8 cellular contexts compared by ENCODE assay signal in the genomic region with DNA sequence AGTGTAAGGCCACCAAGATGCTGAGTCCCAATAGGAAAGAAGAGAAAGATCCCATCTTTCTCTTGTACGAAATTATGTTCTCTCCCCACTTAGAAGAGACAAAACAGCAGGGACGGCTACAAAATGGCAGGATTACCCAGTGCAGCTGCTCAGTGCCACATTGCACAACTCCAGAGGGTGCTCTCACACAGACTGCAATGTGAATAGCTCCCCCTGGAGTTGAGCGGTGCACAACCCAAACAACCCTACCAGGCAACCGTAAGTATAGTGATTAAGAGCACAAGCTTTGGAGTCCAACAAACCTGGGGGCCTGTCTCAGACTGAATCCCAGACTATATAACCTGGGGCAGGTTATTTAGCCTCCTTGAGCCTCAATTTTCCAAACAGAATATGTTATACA. TPM values are rescaled to one million over a fixed set of nuclear protein-coding genes. Genes with fewer than 3 reads are reported as not detected.
DNase-seq lines count a peak whose midpoint lies in the region; ATAC-seq and TF ChIP-seq lines count a peak whose summit lies in the region.

No MANE protein-coding gene starts in this region.

- peaks cover 17 to 18% of the 10 kb centered on the region in 2 donors for H3K4me1 ChIP-seq in gastrocnemius medialis

- H3K9me3 ChIP-seq in gastrocnemius medialis: no peaks in the 10 kb centered on the region

- peak overlapping the region; percentile 91 for H3K4me3 Mint-ChIP-seq in activated CD8-positive, alpha-beta T cell treated with anti-CD3 and anti-CD28 coated beads, Interleukin-2, amount 10 ng/mL, durations not matched to agents 7 days and 5 days

- peaks cover 16% of the 10 kb centered on the region for H3K9me3 Mint-ChIP-seq in activated CD8-positive, alpha-beta T cell treated with anti-CD3 and anti-CD28 coated beads, Interleukin-2, amount 10 ng/mL, durations not matched to agents 7 days and 5 days (ENCODE audit: insufficient read depth)

- peak overlapping the region; percentile 96 for H3K27ac Mint-ChIP-seq in activated CD8-positive, alpha-beta T cell treated with anti-CD3 and anti-CD28 coated beads, Interleukin-2, amount 10 ng/mL, durations not matched to agents 7 days and 5 days

- H3K27me3 Mint-ChIP-seq in activated CD8-positive, alpha-beta T cell treated with anti-CD3 and anti-CD28 coated beads, Interleukin-2, amount 10 ng/mL, durations not matched to agents 7 days and 5 days (ENCODE audit: low read depth): no peaks in the 10 kb centered on the region

- TF ChIP-seq POLR2A in gastrocnemius medialis (IDR thresholded peaks at IDR 0.05): no peak

- H3K4me3 ChIP-seq in gastrocnemius medialis: no peak overlapping the region

- CTCF ChIA-PET in activated CD8-positive, alpha-beta T cell treated with anti-CD3 and anti-CD28 coated beads, Interleukin-2, amount 10 ng/mL, durations not matched to agents 7 days and 5 days (lab: Charles Lee): interaction anchor here (0.8 to 13.2 kb wide), 50 partner anchors 9 to 317 kb away, joined by 3 to 272 read pairs (median 5); no protein-coding TSS in a partner anchor

- DNase-seq in NCI-H526 (lab: John Stamatoyannopoulos, UW) (peak; percentile 34 to 57), NCI-H526 treated with DMSO at 0.1 percent for 48 hours (lab: John Stamatoyannopoulos, UW) (no peak), NCI-H2029 (lab: John Stamatoyannopoulos, UW) (peak; percentile 53), head of caudate nucleus (peak in 37 of 42 donors; percentile 31 to 85 (median 63)), gastrocnemius medialis (peak; percentile 47 to 88)
- DNase-seq in activated CD8-positive, alpha-beta T cell treated with anti-CD3 and anti-CD28 coated beads, Interleukin-2, amount 10 ng/mL, durations not matched to agents 7 days and 5 days: peak; percentile 70

- no peaks in the 10 kb centered on the region for H3K36me3 ChIP-seq in gastrocnemius medialis

- H3K4me1 Mint-ChIP-seq in activated CD8-positive, alpha-beta T cell treated with anti-CD3 and anti-CD28 coated beads, Interleukin-2, amount 10 ng/mL, durations not matched to agents 7 days and 5 days (ENCODE audit: low read depth): peaks cover 34% of the 10 kb centered on the region

- POLR2A ChIA-PET in activated CD8-positive, alpha-beta T cell treated with anti-CD3 and anti-CD28 coated beads, Interleukin-2, amount 10 ng/mL, durations not matched to agents 7 days and 5 days (lab: Charles Lee): interaction anchor here (0.5 to 13.1 kb wide), 15 partner anchors 40 to 264 kb away, joined by 3 to 737 read pairs (median 14); no protein-coding TSS in a partner anchor

- H3K36me3 Mint-ChIP-seq in activated CD8-positive, alpha-beta T cell treated with anti-CD3 and anti-CD28 coated beads, Interleukin-2, amount 10 ng/mL, durations not matched to agents 7 days and 5 days (ENCODE audit: low read depth): peaks cover 45% of the 10 kb centered on the region

- in situ Hi-C loops in gastrocnemius medialis (cut with MboI; ENCODE audit: low sequenced_read_pairs in 4 of 4): loop anchor here in 3 of 4 donors (5.0 to 25.0 kb wide), 6 partner anchors 49 to 261 kb away; a partner anchor contains a TSS

- TF ChIP-seq CTCF in gastrocnemius medialis (IDR thresholded peaks at IDR 0.05 in 4 of 5, conservative IDR thresholded peaks at IDR 0.05 in 1 of 5): peak; percentile 55 to 84 (median 73)

- intact Hi-C loops in head of caudate nucleus (cut with DNase I): loop anchor here (5.0 kb wide), 1 partner anchor 254 kb away; no protein-coding TSS in a partner anchor
- intact Hi-C loops in gastrocnemius medialis (cut with DNase I; ENCODE audit: low total_unique reads): loop anchor here (2.0 to 5.0 kb wide), 2 partner anchors 216 to 257 kb away; no protein-coding TSS in a partner anchor

- no peaks in the 10 kb centered on the region for H3K27me3 ChIP-seq in gastrocnemius medialis

- no peak for ATAC-seq in activated CD8-positive, alpha-beta T cell treated with anti-CD3 and anti-CD28 coated beads, Interleukin-2, amount 10 ng/mL, durations not matched to agents 7 days and 5 days
- ATAC-seq in gastrocnemius medialis (peak in 1 of 2 donors; percentile 27), HG03457 (IDR thresholded peaks at IDR 0.05; ENCODE audit: unreplicated experiment) (no peak), HG03095 (IDR thresholded peaks at IDR 0.05; ENCODE audit: unreplicated experiment) (no peak)

- H3K27ac ChIP-seq in gastrocnemius medialis: peak overlapping the region; percentile 96 to 100 (median 99)

RNA-seq across cellular contexts. Expression of a gene that starts 3.1 kb away (rescaled TPM):
- 100 to 1,000 TPM; 209 to 219 TPM for total RNA-seq in activated CD8-positive, alpha-beta T cell treated with anti-CD3 and anti-CD28 coated beads, Interleukin-2, amount 10 ng/mL, durations not matched to agents 7 days and 5 days
- 10 to 100 TPM; 19.2 to 96.7 (median 45.3) TPM for total RNA-seq in gastrocnemius medialis
